In genomic region chr19:46977548-46977947, GRCh38 we compare ENCODE assay signal across 12 cellular contexts. TPM values are rescaled to one million over a fixed set of nuclear protein-coding genes. Genes with fewer than 3 reads are reported as not detected.
A peak's percentile ranks its signal among the peaks of the same experiment; 100 is the strongest.
DNase-seq lines count a peak whose midpoint lies in the region; ATAC-seq and TF ChIP-seq lines count a peak whose summit lies in the region.
"Had no signal": no experiment of that assay in that cellular context is flagged by ENCODE, and none has a peak within 500 bp of the region (broad histone marks: within the 10 kb centered on the region; RNA-seq: fewer than 3 reads in every experiment).

No MANE protein-coding gene starts in this region.

- no peaks in the 10 kb centered on the region for H3K27me3 ChIP-seq in Panc1 (ENCODE audit: control insufficient read depth, insufficient read depth, low read length)

- H3K4me3 ChIP-seq in Panc1 (ENCODE audit: low read depth in 2 of 2, low read length in 2 of 2) = no peak overlapping the region
- no peak overlapping the region for H3K4me3 ChIP-seq in coronary artery
- no peak overlapping the region for H3K4me3 ChIP-seq in mucosa of descending colon

- ATAC-seq in Panc1 = no peak
- ATAC-seq in mucosa of descending colon = peak; percentile 21
- ATAC-seq in HG02610 (IDR thresholded peaks at IDR 0.05; ENCODE audit: unreplicated experiment) = no peak
- no peak for ATAC-seq in GM18909 (IDR thresholded peaks at IDR 0.05; ENCODE audit: poor library complexity, unreplicated experiment)

- TF ChIP-seq CTCF in Panc1 (IDR thresholded peaks at IDR 0.05) (no peak), coronary artery (IDR thresholded peaks at IDR 0.05) (no peak), mucosa of descending colon (IDR thresholded peaks at IDR 0.05) (no peak)

- CTCF ChIA-PET in Panc1 (lab: Charles Lee) = interaction anchor here (0.6 kb wide), 1 partner anchor 120 kb away, joined by 7 read pairs; no protein-coding TSS in a partner anchor

- peak overlapping the region; percentile 83 for H3K27ac ChIP-seq in Panc1 (ENCODE audit: low read length)
- peak overlapping the region; percentile 87 to 97 for H3K27ac ChIP-seq in coronary artery
- peak overlapping the region; percentile 41 for H3K27ac ChIP-seq in temporal lobe (ENCODE audit: low read depth, low read length)

- DNase-seq in Panc1 (ENCODE audit: low read depth, low spot score) (no peak), coronary artery (ENCODE audit: low spot score) (no peak), mucosa of descending colon (peak in 1 of 3 donors; percentile 8), glomerular visceral epithelial cell (ENCODE audit: extremely low spot score) (no peak)
- no peak for DNase-seq in activated CD8-positive, alpha-beta memory T cell treated with anti-CD3 and anti-CD28 coated beads, Interleukin-2, amount 50 U/mL, for 4 hours
- DNase-seq: activated T-cell treated with anti-CD3 and anti-CD28 coated beads, Interleukin-2, amount 50 U/mL, for 24 hours; effector memory CD4-positive, alpha-beta T cell; NCI-H1105; stimulated activated naive CD8-positive, alpha-beta T cell treated with anti-CD3 and anti-CD28 coated beads, Interleukin-15, amount 100 ng/mL, for 72 hours had no signal

- POLR2A ChIA-PET in Panc1 (lab: Charles Lee) = no interaction called here

- no peaks in the 10 kb centered on the region for H3K9me3 ChIP-seq in Panc1 (ENCODE audit: control insufficient read depth, insufficient read depth, low read depth, low read length)
- no peaks in the 10 kb centered on the region for H3K9me3 ChIP-seq in mucosa of descending colon

- H3K4me1 ChIP-seq in Panc1 (ENCODE audit: control insufficient read depth, insufficient read depth, low read length) (peaks cover 35% of the 10 kb centered on the region), mucosa of descending colon (ENCODE audit: low read depth) (peaks cover 29% of the 10 kb centered on the region)

- BruUV-seq in Panc1 (replicated peaks; lab: Mats Ljungman, UMichigan) = no TSS peak

- H3K36me3 ChIP-seq in Panc1 (ENCODE audit: control insufficient read depth, insufficient read depth, low read length) (no peaks in the 10 kb centered on the region), mucosa of descending colon (ENCODE audit: low read depth) (no peaks in the 10 kb centered on the region)

- intact Hi-C loops in Panc1 (cut with micrococcal nuclease; ENCODE audit: unreplicated experiment) = no loop called here
- intact Hi-C loops in mucosa of descending colon (cut with DNase I, micrococcal nuclease) = no loop called here

- in situ Hi-C loops in Panc1 (cut with HindIII; ENCODE audit: low pct_unique_long_range_greater_than_20kb, low sequenced_read_pairs) = no loop called here

RNA-seq across cellular contexts. Expression of gene NPAS1, which starts 42.1 kb away (rescaled TPM):
- total RNA-seq in Panc1 (2021; ENCODE audit: unreplicated experiment) (3.6 TPM), mucosa of descending colon (1 to 10 TPM in 1 of 3 donors, under 1 TPM in 1, not detected in 1; 0.31 to 1.1 TPM), temporal lobe (5.9 TPM)
- polyA plus RNA-seq in Panc1 (2012; ENCODE audit: insufficient read length) = 3.2 TPM

Comparison
In these comparisons a context has a peak if more than half of its experiments do, and no peak if none do; other contexts are left out.
1. H3K27ac ChIP-seq: peak in every context shown above with its lines; median percentile 92 in coronary artery; 83 in Panc1; 41 in temporal lobe.